In genomic region chr7:100200693-100201092, GRCh38 we compare ENCODE assay signal across 17 cellular contexts. TPM values are rescaled to one million over a fixed set of nuclear protein-coding genes. Genes with fewer than 3 reads are reported as not detected.
"Had no signal": no experiment of that assay in that cellular context is flagged by ENCODE, and none has a peak within 500 bp of the region (broad histone marks: within the 10 kb centered on the region; RNA-seq: fewer than 3 reads in every experiment).

No MANE protein-coding gene starts in this region.

- H3K27me3 ChIP-seq: sigmoid colon, vagina had no signal

- H3K4me3 ChIP-seq: lung, sigmoid colon, vagina had no signal

- ATAC-seq: natural killer cell had no signal

- H3K4me1 Mint-ChIP-seq: natural killer cell had no signal

- DNase-seq: activated CD4-positive, CD25-positive, alpha-beta regulatory T cell treated with anti-CD3 and anti-CD28 coated beads, Interleukin-2, amount 50 U/mL, for 72 hours; activated gamma-delta T cell; activated T-cell treated with anti-CD3 and anti-CD28 coated beads, Interleukin-2, amount 50 U/mL, for 48 hours; cerebellar nuclear complex; hippocampal formation; kidney glomerular epithelial cell; natural killer cell; nucleus accumbens; sigmoid colon; stimulated activated CD4-positive, alpha-beta T cell treated with anti-CD3 and anti-CD28 coated beads, Interleukin-4, amount 100 ng/mL, for 24 hours had no signal

- H3K36me3 Mint-ChIP-seq: activated CD4-positive, alpha-beta memory T cell treated with anti-CD3 and anti-CD28 coated beads for 36 hours; natural killer cell had no signal

- H3K27me3 Mint-ChIP-seq: activated CD4-positive, alpha-beta memory T cell treated with anti-CD3 and anti-CD28 coated beads for 36 hours; activated naive CD8-positive, alpha-beta T cell had no signal

- H3K4me1 ChIP-seq: sigmoid colon, vagina had no signal

- H3K36me3 ChIP-seq: sigmoid colon, vagina had no signal

- H3K9me3 ChIP-seq: sigmoid colon, vagina had no signal

- H3K4me3 Mint-ChIP-seq: activated CD4-positive, alpha-beta memory T cell treated with anti-CD3 and anti-CD28 coated beads for 36 hours; activated naive CD8-positive, alpha-beta T cell; natural killer cell; T-helper 2 cell treated with Interferon-gamma antibody and Interleukin-4, amounts not matched to agents 5 μg/mL and 100 μg/mL, for 36 hours had no signal

- H3K27ac ChIP-seq: sigmoid colon, vagina had no signal

- H3K27ac Mint-ChIP-seq: activated CD4-positive, alpha-beta memory T cell treated with anti-CD3 and anti-CD28 coated beads for 36 hours; activated naive CD8-positive, alpha-beta T cell; natural killer cell; T-helper 2 cell treated with Interferon-gamma antibody and Interleukin-4, amounts not matched to agents 5 μg/mL and 100 μg/mL, for 36 hours had no signal

- H3K9me3 Mint-ChIP-seq: activated CD4-positive, alpha-beta memory T cell treated with anti-CD3 and anti-CD28 coated beads for 36 hours; natural killer cell; T-helper 2 cell treated with Interferon-gamma antibody and Interleukin-4, amounts not matched to agents 5 μg/mL and 100 μg/mL, for 36 hours had no signal

RNA-seq across cellular contexts. Expression of gene PVRIG, which starts 19.1 kb away (rescaled TPM):
- total RNA-seq: dermis microvascular lymphatic vessel endothelial cell, pulmonary artery endothelial cell had no signal

RNA-seq across cellular contexts. Expression of gene STAG3, which starts 23.0 kb away (rescaled TPM):
- total RNA-seq: vagina had no signal
